ENCODE assay signal across 8 cellular contexts in genomic region chr1:19232526-19232851, GRCh38. TPM values are rescaled to one million over a fixed set of nuclear protein-coding genes. Genes with fewer than 3 reads are reported as not detected.
A peak's percentile ranks its signal among the peaks of the same experiment; 100 is the strongest.
DNase-seq lines count a peak whose midpoint lies in the region; ATAC-seq, FAIRE-seq and TF ChIP-seq lines count a peak whose summit lies in the region.
"Had no signal": no experiment of that assay in that cellular context is flagged by ENCODE, and none has a peak within 500 bp of the region (broad histone marks: within the 10 kb centered on the region; RNA-seq: fewer than 3 reads in every experiment).

No MANE protein-coding gene starts in this region.

- H3K4me3 ChIP-seq in LNCaP clone FGC (ENCODE audit: low read depth, low read length) (no peak overlapping the region), body of pancreas (no peak overlapping the region), stomach (no peak overlapping the region)

- intact Hi-C loops in body of pancreas (cut with DNase I) = no loop called here
- intact Hi-C loops in stomach (cut with DNase I; ENCODE audit: low total_unique reads) = no loop called here

- H3K27ac ChIP-seq in body of pancreas (no peak overlapping the region), stomach (peak overlapping the region in 4 of 5 donors; percentile 64 to 85 (median 68))

- peak; percentile 18 for ATAC-seq in body of pancreas

- H3K27me3 ChIP-seq in body of pancreas (no peaks in the 10 kb centered on the region), stomach (no peaks in the 10 kb centered on the region)

- H3K36me3 ChIP-seq in body of pancreas (replicated peaks in 1 of 2; ENCODE audit: insufficient read depth in 1 of 2, low read depth in 2 of 2) (peaks cover 4 to 21% of the 10 kb centered on the region in 2 donors), stomach (peaks cover 37 to 100% (median 98%) of the 10 kb centered on the region in 4 donors)

- H3K4me1 ChIP-seq in body of pancreas (peaks cover 8% of the 10 kb centered on the region), stomach (peaks cover 19 to 35% (median 22%) of the 10 kb centered on the region in 4 donors)

- DNase-seq in LNCaP clone FGC (ENCODE audit: low read depth) (peak; percentile 44), body of pancreas (no peak), hepatic stellate cell (ENCODE audit: low spot score) (peak; percentile 26), stomach (no peak), H54 (ENCODE audit: insufficient read length, low spot score) (no peak), SHP77 treated with DMSO at 0.1 percent for 48 hours (lab: John Stamatoyannopoulos, UW) (no peak), DMS79 (lab: John Stamatoyannopoulos, UW) (no peak)
- DNase-seq: nucleus accumbens had no signal

- TF ChIP-seq CTCF in LNCaP clone FGC (IDR thresholded peaks at IDR 0.05; ENCODE audit: control insufficient read depth, extremely low read depth, insufficient read depth) (no peak), body of pancreas (IDR thresholded peaks at IDR 0.05) (no peak), stomach (IDR thresholded peaks at IDR 0.05) (no peak)

- TF ChIP-seq EP300 in stomach (IDR thresholded peaks at IDR 0.05) = no peak

- FAIRE-seq in H54 (lab: Jason Lieb, UNC) = no peak

- H3K9me3 ChIP-seq in body of pancreas (no peaks in the 10 kb centered on the region), stomach (no peaks in the 10 kb centered on the region)

- TF ChIP-seq POLR2A in body of pancreas (IDR thresholded peaks at IDR 0.05) = no peak
- no peak for TF ChIP-seq POLR2A in stomach (IDR thresholded peaks at IDR 0.05)
- TF ChIP-seq POLR2A in H54 (IDR thresholded peaks at IDR 0.05; ENCODE audit: low read depth, low read length) = no peak

RNA-seq across cellular contexts. Expression of gene EMC1, which starts 18.8 kb away (rescaled TPM):
- 10 to 100 TPM; 15.3 to 23.7 TPM for total RNA-seq in body of pancreas
- total RNA-seq in stomach = 10 to 100 TPM; 27.7 to 94.1 (median 53.5) TPM
- 1 to 10 TPM; 4.5 to 6.7 (median 6.6) TPM for polyA plus RNA-seq in stomach

RNA-seq across cellular contexts. Expression of gene MRTO4, which starts 19.1 kb away (rescaled TPM):
- total RNA-seq in body of pancreas (10 to 100 TPM; 17.6 to 27.7 TPM), stomach (10 to 100 TPM in 2 of 5 donors, 1 to 10 TPM in 3; 1.8 to 22.0 (median 8.1) TPM)
- polyA plus RNA-seq in stomach = 10 to 100 TPM; 31.3 to 46.7 (median 31.6) TPM

RNA-seq across cellular contexts. Expression of gene UBR4, which starts 22.4 kb away (rescaled TPM):
- total RNA-seq in body of pancreas = 10 to 100 TPM; 84.4 to 87.4 TPM
- 100 to 1,000 TPM; 113 to 262 (median 172) TPM for total RNA-seq in stomach
- 100 to 1,000 TPM in 1 of 3 donors, 10 to 100 TPM in 2; 41.9 to 104 (median 42.1) TPM for polyA plus RNA-seq in stomach

RNA-seq across cellular contexts. Expression of gene AKR7A3, which starts 56.1 kb away (rescaled TPM):
- total RNA-seq in body of pancreas = 100 to 1,000 TPM in 1 of 2 donors, 10 to 100 TPM in 1; 57.4 to 479 TPM
- 100 to 1,000 TPM in 2 of 5 donors, 10 to 100 TPM in 3; 24.0 to 269 (median 86.9) TPM for total RNA-seq in stomach
- polyA plus RNA-seq in stomach = 100 to 1,000 TPM; 142 to 510 (median 148) TPM

Comparison
In these comparisons a context has a peak if more than half of its experiments do, and no peak if none do; other contexts are left out.
1. DNase-seq: peak in LNCaP clone FGC (single experiment) and hepatic stellate cell (single experiment); none in body of pancreas (0 of 4), stomach (single experiment), H54 (single experiment), SHP77 treated with DMSO at 0.1 percent for 48 hours (single experiment) and DMS79 (single experiment).
2. H3K27ac ChIP-seq: peak in stomach (4 of 5); none in body of pancreas (0 of 4).